Comparison of ENCODE assay signal across 29 cellular contexts in the genomic region with DNA sequence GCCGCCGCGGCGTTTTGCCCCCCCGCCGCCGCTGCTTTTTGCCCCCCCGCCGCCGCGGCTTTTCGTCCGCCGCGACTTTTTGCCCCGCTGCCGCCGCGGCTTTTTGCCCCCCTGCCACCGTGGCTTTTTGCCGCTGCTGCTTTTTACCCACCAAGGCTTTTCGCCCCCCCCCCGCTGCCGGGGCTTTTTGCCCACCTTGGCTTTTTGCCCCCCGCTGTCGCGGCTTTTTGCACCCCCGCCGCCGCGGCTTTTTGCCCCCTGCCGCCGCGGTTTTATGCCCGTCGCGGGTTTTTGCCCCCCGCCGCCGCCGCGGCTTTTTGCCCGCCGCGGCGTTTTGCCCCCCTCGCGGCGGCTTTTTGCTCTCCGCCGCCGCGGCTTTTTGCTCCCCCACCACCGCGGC.
"Had no signal": no experiment of that assay in that cellular context is flagged by ENCODE, and none has a peak within 500 bp of the region (broad histone marks: within the 10 kb centered on the region; RNA-seq: fewer than 3 reads in every experiment).

No MANE protein-coding gene starts in this region.

- H3K36me3 ChIP-seq: gastrocnemius medialis, heart left ventricle, neutrophil, prostate gland, right atrium auricular region, stomach, tibial nerve, upper lobe of left lung had no signal

- H3K27ac ChIP-seq: dorsolateral prefrontal cortex, epithelial cell of prostate, gastrocnemius medialis, heart left ventricle, neutrophil, prostate gland, right atrium auricular region, stomach, tibial nerve, upper lobe of left lung had no signal

- H3K4me1 ChIP-seq: gastrocnemius medialis, heart left ventricle, prostate gland, right atrium auricular region, stomach, tibial nerve, upper lobe of left lung had no signal

- H3K4me3 ChIP-seq: dorsolateral prefrontal cortex, gastrocnemius medialis, heart left ventricle, mucosa of descending colon, prostate gland, right atrium auricular region, stomach, tibial nerve, upper lobe of left lung had no signal

- H3K27me3 ChIP-seq: gastrocnemius medialis, neutrophil, right atrium auricular region, tibial nerve had no signal

- DNase-seq: effector CD8-positive, alpha-beta T cell; endodermal cell; foreskin fibroblast; gastrocnemius medialis; hippocampal formation; kidney glomerular epithelial cell; mesenchymal stem cell; naive B cell; stimulated activated CD4-positive, alpha-beta T cell treated with anti-CD3 and anti-CD28 coated beads, Interleukin-2, amount 100 ng/mL, for 24 hours; stimulated activated CD4-positive, alpha-beta T cell treated with anti-CD3 and anti-CD28 coated beads, Interleukin-4, amount 100 ng/mL, for 24 hours; stimulated activated naive CD4-positive, alpha-beta T cell treated with Interleukin-2 at 50 U/mL for 16 hours had no signal

- ATAC-seq: esophagus mucosa; gastrocnemius medialis; heart left ventricle; left lobe of liver; mucosa of descending colon; natural killer cell treated with Interleukin-12 subunit alpha and Interleukin-12 subunit beta and Interleukin-15 and Interleukin-18, amount 100 ng/mL, for 72 hours; sciatic nerve; stimulated activated effector memory CD8-positive, alpha-beta T cell treated with anti-CD3 and anti-CD28 coated beads, Interleukin-12 subunit alpha, Interleukin-12 subunit beta, amount 100 ng/mL, for 72 hours had no signal

- H3K9me3 ChIP-seq: gastrocnemius medialis, prostate gland, right atrium auricular region had no signal

- FAIRE-seq: colon, islet of Langerhans, urothelium cell line had no signal
